ENCODE assay signal across 9 cellular contexts in genomic region chrX:72309297-72310071, GRCh38. TPM values are rescaled to one million over a fixed set of nuclear protein-coding genes. Genes with fewer than 3 reads are reported as not detected.
DNase-seq lines count a peak whose midpoint lies in the region; ATAC-seq and TF ChIP-seq lines count a peak whose summit lies in the region.
"Had no signal": no experiment of that assay in that cellular context is flagged by ENCODE, and none has a peak within 500 bp of the region (broad histone marks: within the 10 kb centered on the region; RNA-seq: fewer than 3 reads in every experiment).

No MANE protein-coding gene starts in this region.

- H3K4me3 ChIP-seq in Caco-2 (ENCODE audit: low read depth, low read length) = peak overlapping the region; percentile 29
- peak overlapping the region in 3 of 4 donors; percentile 18 to 42 (median 41) for H3K4me3 ChIP-seq in Peyer's patch
- peak overlapping the region; percentile 44 for H3K4me3 ChIP-seq in fibroblast of the aortic adventitia (ENCODE audit: low read depth, low read length)
- peak overlapping the region; percentile 25 for H3K4me3 ChIP-seq in ovary

- H3K27me3 Mint-ChIP-seq in Caco-2 (ENCODE audit: insufficient read depth, unreplicated experiment) = peaks cover 6% of the 10 kb centered on the region

- WGBS in ovary, 3 donors = 23 to 34% (median 26%) methylated on average over 15 of the region's 15 CpGs

- TF ChIP-seq EP300 in ovary (IDR thresholded peaks at IDR 0.05) = no peak

- POLR2A ChIA-PET in Caco-2 (lab: Charles Lee) = no interaction called here

- H3K9me3 Mint-ChIP-seq in Caco-2 (ENCODE audit: unreplicated experiment) = no peaks in the 10 kb centered on the region

- H3K4me1 Mint-ChIP-seq in Caco-2 (ENCODE audit: low read depth, unreplicated experiment) = no peaks in the 10 kb centered on the region

- TF ChIP-seq POLR2A in Peyer's patch (IDR thresholded peaks at IDR 0.05) (no peak), ovary (IDR thresholded peaks at IDR 0.05) (no peak)

- no peak overlapping the region for H3K27ac Mint-ChIP-seq in Caco-2 (ENCODE audit: unreplicated experiment)

- H3K4me1 ChIP-seq in Caco-2 = no peaks in the 10 kb centered on the region
- peaks cover 0 to 30% (median 6%) of the 10 kb centered on the region in 4 donors for H3K4me1 ChIP-seq in Peyer's patch
- peaks cover 3% of the 10 kb centered on the region for H3K4me1 ChIP-seq in ovary (ENCODE audit: insufficient read depth)

- H3K36me3 ChIP-seq in Caco-2 (ENCODE audit: control insufficient read depth, insufficient read depth, low read length) (no peaks in the 10 kb centered on the region), Peyer's patch (no peaks in the 10 kb centered on the region), ovary (no peaks in the 10 kb centered on the region)

- peak overlapping the region; percentile 63 for H3K4me3 Mint-ChIP-seq in Caco-2 (ENCODE audit: unreplicated experiment)

- no TSS peak for BruUV-seq in Caco-2 (replicated peaks; lab: Mats Ljungman, UMichigan)

- intact Hi-C loops in Caco-2 (cut with micrococcal nuclease; ENCODE audit: unreplicated experiment) (loop anchor here (5.0 to 10.0 kb wide), 2 partner anchors 165 to 243 kb away; no protein-coding TSS in a partner anchor), ovary (cut with DNase I) (no loop called here)

- H3K36me3 Mint-ChIP-seq in Caco-2 (ENCODE audit: insufficient read depth, unreplicated experiment) = no peaks in the 10 kb centered on the region

- no peak overlapping the region for H3K27ac ChIP-seq in Peyer's patch
- H3K27ac ChIP-seq in ovary = no peak overlapping the region

- ATAC-seq in HG03025 (IDR thresholded peaks at IDR 0.05; ENCODE audit: low FRiP score, unreplicated experiment) = no peak

- CTCF ChIA-PET in Caco-2 (lab: Charles Lee) = no interaction called here

- peaks cover 1% of the 10 kb centered on the region; the same call in 1 of the 2 replicates for H3K27me3 ChIP-seq in Caco-2 (replicated peaks; ENCODE audit: control insufficient read depth, insufficient read depth, low read length)
- H3K27me3 ChIP-seq in Peyer's patch = no peaks in the 10 kb centered on the region
- no peaks in the 10 kb centered on the region for H3K27me3 ChIP-seq in ovary

- H3K9me3 ChIP-seq in Caco-2 (no peaks in the 10 kb centered on the region), Peyer's patch (no peaks in the 10 kb centered on the region), ovary (no peaks in the 10 kb centered on the region)

- DNase-seq in Caco-2 (no peak), Peyer's patch (no peak), fibroblast of the aortic adventitia (ENCODE audit: low read depth) (peak; percentile 6), ovary (no peak), NCI-H2196 (lab: John Stamatoyannopoulos, UW; ENCODE audit: unreplicated experiment) (no peak), AML-193 (lab: John Stamatoyannopoulos, UW) (no peak)
- no peak for DNase-seq in activated CD4-positive, alpha-beta T cell treated with anti-CD3 and anti-CD28 coated beads for 4 hours
- DNase-seq: activated naive CD4-positive, alpha-beta T cell had no signal

- TF ChIP-seq CTCF in Caco-2 (IDR thresholded peaks at IDR 0.05; ENCODE audit: insufficient read depth in 1 of 2, low read depth in 1 of 2, low read length in 1 of 2, severe bottlenecking in 1 of 2, unreplicated experiment in 1 of 2) (no peak), Peyer's patch (IDR thresholded peaks at IDR 0.05) (no peak), fibroblast of the aortic adventitia (IDR thresholded peaks at IDR 0.05; ENCODE audit: insufficient read depth, low read length) (no peak), ovary (IDR thresholded peaks at IDR 0.05) (no peak)

RNA-seq across cellular contexts. Expression of gene CITED1, which starts 3.8 kb away (rescaled TPM):
- total RNA-seq in Caco-2 (2022) = 1.3 TPM in 2 replicates
- total RNA-seq in Peyer's patch = not detected
- total RNA-seq in fibroblast of the aortic adventitia (ENCODE audit: low replicate concordance) = not detected in 2 replicates
- total RNA-seq in ovary = 10 to 100 TPM in 1 of 7 donors, 1 to 10 TPM in 4, under 1 TPM in 1, not detected in 1; 0.81 to 11.6 (median 1.4) TPM
- under 1 TPM in 1 of 2 donors, not detected in 1; 0.77 TPM for polyA plus RNA-seq in ovary

RNA-seq across cellular contexts. Expression of gene RPS4X, which starts 32.4 kb away (rescaled TPM):
- total RNA-seq in Caco-2 (2022) (795 and 810 TPM in 2 replicates), Peyer's patch (100 to 1,000 TPM; 263 to 912 (median 486) TPM), fibroblast of the aortic adventitia (ENCODE audit: low replicate concordance) (428 and 1,519 TPM in 2 replicates), ovary (1,000 to 10,000 TPM; 1,767 to 3,214 (median 2,276) TPM)
- polyA plus RNA-seq in ovary = 1,000 to 10,000 TPM; 3,049 to 3,742 TPM
